Comparison of ENCODE assay signal across 8 cellular contexts in the genomic region with DNA sequence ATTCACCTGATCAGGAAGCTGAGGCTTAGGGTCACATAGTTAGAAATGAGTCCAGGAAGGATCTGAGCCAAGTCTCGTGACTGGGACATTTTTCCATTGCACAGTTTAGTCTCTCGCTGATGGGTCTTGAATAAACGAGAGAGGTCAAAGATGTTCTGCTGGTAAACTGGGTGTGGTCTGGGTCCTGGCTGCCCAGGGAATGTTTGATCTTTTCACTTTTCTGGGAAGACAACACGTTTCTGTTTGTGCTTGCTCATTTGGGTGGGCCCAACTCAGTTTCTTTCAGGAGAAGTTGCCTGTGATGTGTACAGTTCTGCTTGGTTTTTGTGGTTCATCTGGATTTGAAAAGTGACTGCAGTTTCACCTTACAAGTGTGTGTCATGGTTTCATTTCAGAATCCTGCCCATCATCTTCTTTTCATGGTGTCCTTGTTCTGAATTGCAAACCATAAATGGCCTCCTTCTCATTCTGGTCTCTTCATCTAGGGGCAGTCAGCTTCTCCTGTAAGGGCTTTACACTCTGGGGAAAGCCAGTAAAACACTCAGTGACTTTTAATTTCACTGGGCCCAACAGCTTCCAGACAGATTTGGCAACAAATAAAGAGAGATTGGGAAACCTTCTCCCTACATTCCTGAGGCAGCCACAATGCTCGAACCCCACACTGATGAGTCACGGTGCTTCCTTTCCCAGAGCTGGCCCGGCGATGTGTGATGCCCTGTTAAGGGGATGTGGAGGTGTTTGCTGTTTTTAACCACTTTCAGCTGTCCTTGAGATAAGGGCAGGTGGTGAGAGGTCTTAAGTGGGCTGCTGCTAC. TPM values are rescaled to one million over a fixed set of nuclear protein-coding genes. Genes with fewer than 3 reads are reported as not detected.
A peak's percentile ranks its signal among the peaks of the same experiment; 100 is the strongest.
DNase-seq lines count a peak whose midpoint lies in the region; ATAC-seq and TF ChIP-seq lines count a peak whose summit lies in the region.

No MANE protein-coding gene starts in this region.

- no peaks in the 10 kb centered on the region for H3K9me3 ChIP-seq in MG63

- H3K27me3 ChIP-seq in MG63, result no peaks in the 10 kb centered on the region

- H3K36me3 ChIP-seq in MG63, result no peaks in the 10 kb centered on the region

- in situ Hi-C loops in G401 (cut with HindIII; ENCODE audit: low sequenced_read_pairs), result no loop called here

- no peak overlapping the region for H3K4me3 ChIP-seq in MG63

- TF ChIP-seq CTCF in omental fat pad (IDR thresholded peaks at IDR 0.05), result no peak

- peak; percentile 47 for DNase-seq in COLO829 (ENCODE audit: low spot score)
- DNase-seq in MG63, result peak; percentile 92
- DNase-seq in dermis blood vessel endothelial cell, result peak; percentile 92
- no peak for DNase-seq in omental fat pad (ENCODE audit: low spot score)
- DNase-seq in amygdala (lab: John Stamatoyannopoulos, UW), result no peak
- no peak for DNase-seq in NCI-H1092 (lab: John Stamatoyannopoulos, UW)
- DNase-seq in G401 (ENCODE audit: low spot score), result no peak

- peak; percentile 56 for ATAC-seq in GM21786 (IDR thresholded peaks at IDR 0.05; ENCODE audit: unreplicated experiment)
- ATAC-seq in omental fat pad (ENCODE audit: low FRiP score), result peak; percentile 94

RNA-seq across cellular contexts. Expression of gene TACSTD2, which starts 7.2 kb away (rescaled TPM):
- total RNA-seq in MG63 (2014; rRNA removed; shearing (Covaris generic); ENCODE audit: low replicate concordance), result not detected in 2 replicates
- total RNA-seq in dermis blood vessel endothelial cell (43.9 and 48.0 TPM in 2 replicates), omental fat pad (1 to 10 TPM in 2 of 4 donors, under 1 TPM in 2; 0.88 to 2.7 (median 1.1) TPM)
- total RNA-seq in G401 (2014; rRNA removed; shearing (Covaris generic)), result not detected in 2 replicates

RNA-seq across cellular contexts. Expression of gene OMA1, which starts 37.8 kb away (rescaled TPM):
- total RNA-seq in MG63 (2014; rRNA removed; shearing (Covaris generic); ENCODE audit: low replicate concordance), result 24.3 and 58.4 TPM in 2 replicates
- 16.7 and 21.3 TPM in 2 replicates for total RNA-seq in dermis blood vessel endothelial cell
- total RNA-seq in omental fat pad, result 10 to 100 TPM; 13.8 to 23.2 (median 20.3) TPM
- total RNA-seq in G401 (2014; rRNA removed; shearing (Covaris generic)), result 22.1 and 24.6 TPM in 2 replicates

Comparison
In these comparisons a context has a peak if more than half of its experiments do, and no peak if none do; other contexts are left out.
1. DNase-seq: peak in COLO829 (single experiment), MG63 (single experiment) and dermis blood vessel endothelial cell (single experiment); none in omental fat pad (single experiment), amygdala (0 of 56), NCI-H1092 (single experiment) and G401 (single experiment).
2. RNA of gene TACSTD2, which starts 7.2 kb away (total RNA-seq): 43.9 to 48.0 TPM in dermis blood vessel endothelial cell; 0.88 to 2.7 TPM in omental fat pad, not detected in MG63 and not detected in G401; every median in the first group is over 10 times any median in the second.